8 cellular contexts compared by ENCODE assay signal in the genomic region with DNA sequence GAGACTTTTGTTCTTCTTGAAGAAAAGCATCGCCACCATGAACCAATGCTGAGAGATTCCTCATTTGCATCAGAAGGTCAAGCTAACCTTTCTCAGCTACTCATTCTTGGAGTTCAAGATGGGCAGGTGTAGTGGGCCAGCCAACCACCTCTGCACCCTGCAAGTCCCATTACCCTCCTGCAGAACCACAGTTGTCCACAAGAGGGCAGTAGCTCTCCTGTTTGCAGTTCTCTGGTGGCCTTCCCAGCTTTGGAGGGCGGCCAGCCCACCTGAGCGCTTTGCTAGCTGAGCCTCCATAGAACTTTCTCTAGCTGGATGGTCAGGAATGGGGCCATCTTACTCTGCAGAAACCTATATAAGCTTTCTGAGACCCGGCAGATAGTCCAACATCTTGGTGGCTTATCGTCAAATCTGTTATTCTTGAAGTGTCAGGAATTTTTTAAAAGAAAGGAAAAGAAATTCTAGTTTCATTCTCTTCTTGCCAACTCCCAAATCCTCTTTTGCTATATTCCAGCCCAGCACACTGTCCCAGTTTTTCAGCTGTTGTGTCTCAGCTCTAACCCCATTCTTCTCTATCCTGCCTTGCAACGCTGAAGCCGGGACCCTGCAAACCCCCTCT. TPM values are rescaled to one million over a fixed set of nuclear protein-coding genes. Genes with fewer than 3 reads are reported as not detected.
A peak's percentile ranks its signal among the peaks of the same experiment; 100 is the strongest.
DNase-seq lines count a peak whose midpoint lies in the region; ATAC-seq, FAIRE-seq and TF ChIP-seq lines count a peak whose summit lies in the region.

No MANE protein-coding gene starts in this region.

- intact Hi-C loops in Panc1 (cut with micrococcal nuclease; ENCODE audit: unreplicated experiment) (no loop called here), posterior vena cava (cut with DNase I) (no loop called here)
- intact Hi-C loops in activated T-helper 1 cell treated with anti-CD3 and anti-CD28 coated beads, Interleukin-12 subunit alpha, Interleukin-12 subunit beta, Interleukin-2, Interleukin-4 antibody, amounts not matched to agents 30 ng/mL and 10 ng/mL and 1 ng/mL, durations not matched to agents 14 hours and 24 hours and 36 hours (cut with micrococcal nuclease): loop anchor here (1.0 kb wide), 1 partner anchor 226 kb away; no protein-coding TSS in a partner anchor

- in situ Hi-C loops in Panc1 (cut with HindIII; ENCODE audit: low pct_unique_long_range_greater_than_20kb, low sequenced_read_pairs): no loop called here

- no TSS peak for BruUV-seq in Panc1 (replicated peaks; lab: Mats Ljungman, UMichigan)

- H3K9me3 Mint-ChIP-seq in activated T-helper 1 cell treated with anti-CD3 and anti-CD28 coated beads, Interleukin-12 subunit alpha, Interleukin-12 subunit beta, Interleukin-2, Interleukin-4 antibody, amounts not matched to agents 30 ng/mL and 10 ng/mL and 1 ng/mL, durations not matched to agents 14 hours and 24 hours and 36 hours: no peaks in the 10 kb centered on the region

- no peaks in the 10 kb centered on the region for H3K4me1 Mint-ChIP-seq in activated T-helper 1 cell treated with anti-CD3 and anti-CD28 coated beads, Interleukin-12 subunit alpha, Interleukin-12 subunit beta, Interleukin-2, Interleukin-4 antibody, amounts not matched to agents 30 ng/mL and 10 ng/mL and 1 ng/mL, durations not matched to agents 14 hours and 24 hours and 36 hours (ENCODE audit: low read depth)

- POLR2A ChIA-PET in Panc1 (lab: Charles Lee): no interaction called here

- no peak overlapping the region for H3K27ac Mint-ChIP-seq in activated T-helper 1 cell treated with anti-CD3 and anti-CD28 coated beads, Interleukin-12 subunit alpha, Interleukin-12 subunit beta, Interleukin-2, Interleukin-4 antibody, amounts not matched to agents 30 ng/mL and 10 ng/mL and 1 ng/mL, durations not matched to agents 14 hours and 24 hours and 36 hours

- peak; percentile 95 for TF ChIP-seq CTCF in Panc1 (IDR thresholded peaks at IDR 0.05)

- no peaks in the 10 kb centered on the region for H3K4me1 ChIP-seq in Panc1 (ENCODE audit: control insufficient read depth, insufficient read depth, low read length)

- FAIRE-seq in HTR-8/SVneo (lab: Jason Lieb, UNC): no peak

- no peak overlapping the region for H3K27ac ChIP-seq in Panc1 (ENCODE audit: low read length)

- CTCF ChIA-PET in Panc1 (lab: Charles Lee): interaction anchor here (0.7 to 3.4 kb wide), 7 partner anchors 9 to 253 kb away, joined by 3 to 11 read pairs (median 3); no protein-coding TSS in a partner anchor

- no peaks in the 10 kb centered on the region for H3K36me3 ChIP-seq in Panc1 (ENCODE audit: control insufficient read depth, insufficient read depth, low read length)

- H3K4me3 Mint-ChIP-seq in activated T-helper 1 cell treated with anti-CD3 and anti-CD28 coated beads, Interleukin-12 subunit alpha, Interleukin-12 subunit beta, Interleukin-2, Interleukin-4 antibody, amounts not matched to agents 30 ng/mL and 10 ng/mL and 1 ng/mL, durations not matched to agents 14 hours and 24 hours and 36 hours: no peak overlapping the region

- H3K27me3 ChIP-seq in Panc1 (ENCODE audit: control insufficient read depth, insufficient read depth, low read length): peaks cover 8% of the 10 kb centered on the region; the same call in 1 of the 2 replicates

- ATAC-seq in Panc1: peak; percentile 77; the same call in 1 of the 2 replicates

- DNase-seq in C1 segment of cervical spinal cord (lab: John Stamatoyannopoulos, UW) (peak in 12 of 14 donors; percentile 13 to 71 (median 42)), GM19238 (ENCODE audit: insufficient read length, low spot score) (peak; percentile 66), HTR-8/SVneo (ENCODE audit: insufficient read length, low spot score) (peak; percentile 61), Panc1 (ENCODE audit: low read depth, low spot score) (peak; percentile 53), germinal center (ENCODE audit: low spot score) (peak; percentile 73), posterior vena cava (ENCODE audit: low spot score) (peak; percentile 85), ureter (ENCODE audit: low spot score) (peak; percentile 73)
- peak; percentile 48 for DNase-seq in activated T-helper 1 cell treated with anti-CD3 and anti-CD28 coated beads, Interleukin-12 subunit alpha, Interleukin-12 subunit beta, Interleukin-2, Interleukin-4 antibody, amounts not matched to agents 30 ng/mL and 10 ng/mL and 1 ng/mL, durations not matched to agents 14 hours and 24 hours and 36 hours (ENCODE audit: low spot score)

- no peak overlapping the region for H3K4me3 ChIP-seq in Panc1 (ENCODE audit: low read depth in 2 of 2, low read length in 2 of 2)

- peaks cover 27% of the 10 kb centered on the region for H3K27me3 Mint-ChIP-seq in activated T-helper 1 cell treated with anti-CD3 and anti-CD28 coated beads, Interleukin-12 subunit alpha, Interleukin-12 subunit beta, Interleukin-2, Interleukin-4 antibody, amounts not matched to agents 30 ng/mL and 10 ng/mL and 1 ng/mL, durations not matched to agents 14 hours and 24 hours and 36 hours (ENCODE audit: insufficient read depth)

- no peaks in the 10 kb centered on the region for H3K36me3 Mint-ChIP-seq in activated T-helper 1 cell treated with anti-CD3 and anti-CD28 coated beads, Interleukin-12 subunit alpha, Interleukin-12 subunit beta, Interleukin-2, Interleukin-4 antibody, amounts not matched to agents 30 ng/mL and 10 ng/mL and 1 ng/mL, durations not matched to agents 14 hours and 24 hours and 36 hours (ENCODE audit: low read depth)

- H3K9me3 ChIP-seq in Panc1 (ENCODE audit: control insufficient read depth, insufficient read depth, low read depth, low read length): no peaks in the 10 kb centered on the region

RNA-seq across cellular contexts. Expression of gene LMX1A, which starts 11.0 kb away (rescaled TPM):
- total RNA-seq in Panc1 (2021; ENCODE audit: unreplicated experiment) (not detected), posterior vena cava (under 1 TPM; 0.19 to 0.79 TPM), ureter (not detected)
- polyA plus RNA-seq in Panc1 (2012; ENCODE audit: insufficient read length): not detected
- not detected in 2 replicates for total RNA-seq in activated T-helper 1 cell treated with anti-CD3 and anti-CD28 coated beads, Interleukin-12 subunit alpha, Interleukin-12 subunit beta, Interleukin-2, Interleukin-4 antibody, amounts not matched to agents 30 ng/mL and 10 ng/mL and 1 ng/mL, durations not matched to agents 14 hours and 24 hours and 36 hours
